ENCODE assay signal across 28 cellular contexts in the genomic region with DNA sequence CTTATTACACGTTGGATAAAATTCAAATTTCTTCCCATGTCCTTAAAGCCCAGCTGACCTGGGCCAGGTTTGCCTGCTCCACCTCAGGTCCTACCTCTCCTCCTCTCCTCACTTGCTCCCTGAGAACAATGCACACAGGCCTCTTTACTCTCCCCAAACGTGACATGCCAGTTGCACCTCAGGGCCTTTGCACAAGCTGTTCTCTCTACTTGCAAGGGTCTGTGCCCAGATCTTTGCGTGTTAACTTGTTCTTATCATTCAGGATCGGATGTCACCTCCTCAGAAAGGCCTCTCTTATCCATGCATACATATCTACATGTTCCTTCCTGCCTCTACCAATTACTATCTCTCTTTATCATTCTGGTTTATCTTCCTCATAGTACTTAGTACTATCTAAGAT. TPM values are rescaled to one million over a fixed set of nuclear protein-coding genes. Genes with fewer than 3 reads are reported as not detected.
A peak's percentile ranks its signal among the peaks of the same experiment; 100 is the strongest.
DNase-seq lines count a peak whose midpoint lies in the region; ATAC-seq, FAIRE-seq and TF ChIP-seq lines count a peak whose summit lies in the region.
"Had no signal": no experiment of that assay in that cellular context is flagged by ENCODE, and none has a peak within 500 bp of the region (broad histone marks: within the 10 kb centered on the region; RNA-seq: fewer than 3 reads in every experiment).

No MANE protein-coding gene starts in this region.

- no peaks in the 10 kb centered on the region for H4K20me1 ChIP-seq in K562 (replicated peaks; ENCODE audit: control insufficient read depth, insufficient read depth, low read length)

- H2AK5ac ChIP-seq in mesendoderm (ENCODE audit: low read length): no peak overlapping the region

- no peak for ATAC-seq in CD8-positive, alpha-beta T cell
- ATAC-seq in K562: no peak
- no peak for ATAC-seq in stimulated activated memory B cell treated with anti-CD40 and anti-IgM and Interleukin-4, amounts not matched to agents 10 μg/mL and 1 μg/mL and 100 μg/mL, for 72 hours
- ATAC-seq in GM18867 (IDR thresholded peaks at IDR 0.05; ENCODE audit: unreplicated experiment): no peak
- ATAC-seq: GM12878, Right ventricle myocardium inferior, SK-N-SH treated with all-trans-retinoic acid at 6 μM for 48 hours had no signal

- no peaks in the 10 kb centered on the region for H3K27me3 ChIP-seq in CD8-positive, alpha-beta T cell (ENCODE audit: insufficient read depth, low read length)
- H3K27me3 ChIP-seq in K562 (ENCODE audit: control insufficient read depth in 2 of 2, insufficient read depth in 2 of 2, low read length in 2 of 2) (no peaks in the 10 kb centered on the region), mesendoderm (ENCODE audit: insufficient read depth, low read length, poor library complexity) (no peaks in the 10 kb centered on the region)
- H3K27me3 ChIP-seq: SJCRH30 had no signal

- H4K5ac ChIP-seq in mesendoderm (ENCODE audit: low read length): no peak overlapping the region

- H3K4me3 Mint-ChIP-seq in CD8-positive, alpha-beta T cell: no peak overlapping the region
- no peak overlapping the region for H3K4me3 Mint-ChIP-seq in stimulated activated memory B cell treated with anti-CD40 and anti-IgM and Interleukin-4, amounts not matched to agents 10 μg/mL and 1 μg/mL and 100 μg/mL, for 72 hours
- H3K4me3 Mint-ChIP-seq in chondrocyte (ENCODE audit: unreplicated experiment): no peak overlapping the region
- H3K4me3 Mint-ChIP-seq: HFFc6 had no signal

- H3K9me1 ChIP-seq in K562 (ENCODE audit: control insufficient read depth, insufficient read depth, low read length): no peaks in the 10 kb centered on the region

- H2BK15ac ChIP-seq in mesendoderm (replicated peaks; ENCODE audit: low read depth): no peak overlapping the region

- no peak for DNase-seq in CD8-positive, alpha-beta T cell
- no peak for DNase-seq in K562 (ENCODE audit: extremely low read depth in 1 of 4, low spot score in 3 of 4)
- peak; percentile 79 for DNase-seq in mesendoderm
- no peak for DNase-seq in chondrocyte (ENCODE audit: low spot score)
- DNase-seq in activated naive CD4-positive, alpha-beta T cell treated with anti-CD3 and anti-CD28 coated beads, Interleukin-2, amount 50 U/mL, for 16 hours: no peak
- DNase-seq: COR-L47, DMS53, H7, HFFc6, MM.1S, NCI-H1694, NCI-H2029 treated with DMSO at 0.1 percent for 48 hours, NCI-H446 treated with DMSO at 0.1 percent for 48 hours, NCI-H526, PC-9, SJCRH30 had no signal

- no peaks in the 10 kb centered on the region for H3K36me3 Mint-ChIP-seq in CD8-positive, alpha-beta T cell
- no peaks in the 10 kb centered on the region for H3K36me3 Mint-ChIP-seq in stimulated activated memory B cell treated with anti-CD40 and anti-IgM and Interleukin-4, amounts not matched to agents 10 μg/mL and 1 μg/mL and 100 μg/mL, for 72 hours
- H3K36me3 Mint-ChIP-seq in chondrocyte (ENCODE audit: low read depth): no peaks in the 10 kb centered on the region

- no TSS peak for BruUV-seq in K562 (replicated peaks; lab: Mats Ljungman, UMichigan)

- H2AFZ ChIP-seq in K562 (ENCODE audit: low read depth, low read length): no peak overlapping the region
- H2AFZ ChIP-seq: PC-9 had no signal

- H3K4me1 Mint-ChIP-seq in CD8-positive, alpha-beta T cell (ENCODE audit: low read depth): peaks cover 30% of the 10 kb centered on the region
- peaks cover 14% of the 10 kb centered on the region for H3K4me1 Mint-ChIP-seq in stimulated activated memory B cell treated with anti-CD40 and anti-IgM and Interleukin-4, amounts not matched to agents 10 μg/mL and 1 μg/mL and 100 μg/mL, for 72 hours
- H3K4me1 Mint-ChIP-seq in chondrocyte (ENCODE audit: low read depth): no peaks in the 10 kb centered on the region

- H3K9me3 ChIP-seq in CD8-positive, alpha-beta T cell (ENCODE audit: low read length): no peaks in the 10 kb centered on the region
- no peaks in the 10 kb centered on the region for H3K9me3 ChIP-seq in K562 (replicated peaks; ENCODE audit: control insufficient read depth, insufficient read depth, low read depth, low read length)
- H3K9me3 ChIP-seq: SJCRH30 had no signal

- TF ChIP-seq EP300 in K562 (IDR thresholded peaks at IDR 0.05; ENCODE audit: low read length): no peak

- H2BK120ac ChIP-seq in mesendoderm (ENCODE audit: low read depth, low read length): no peak overlapping the region

- H3K23ac ChIP-seq in mesendoderm (ENCODE audit: low read length): no peak overlapping the region

- peaks cover 30% of the 10 kb centered on the region for H3K4me1 ChIP-seq in CD8-positive, alpha-beta T cell (ENCODE audit: insufficient read depth, low read length)
- H3K4me1 ChIP-seq in K562 (replicated peaks in 1 of 2; ENCODE audit: control insufficient read depth in 2 of 2, insufficient read depth in 2 of 2, low read length in 2 of 2) (peaks cover 9% of the 10 kb centered on the region in 2 experiments; a peak in 4 of 5 replicates), mesendoderm (ENCODE audit: control insufficient read depth, low read depth, low read length) (peaks cover 11% of the 10 kb centered on the region)
- H3K4me1 ChIP-seq: SJCRH30 had no signal

- intact Hi-C loops in CD8-positive, alpha-beta T cell (cut with DNase I, micrococcal nuclease): no loop called here
- intact Hi-C loops in K562 (cut with micrococcal nuclease): no loop called here

- no peak overlapping the region for H4K8ac ChIP-seq in mesendoderm (ENCODE audit: low read depth, low read length)

- no peak overlapping the region for H3K27ac ChIP-seq in CD8-positive, alpha-beta T cell (ENCODE audit: low read depth, low read length)
- H3K27ac ChIP-seq in K562 (ENCODE audit: extremely low read depth, low read depth, low read length) (no peak overlapping the region), mesendoderm (ENCODE audit: low read depth, low read length) (no peak overlapping the region)
- H3K27ac ChIP-seq: C4-2B, KMS-11, PC-9, SJCRH30 had no signal

- H3K18ac ChIP-seq in mesendoderm (ENCODE audit: low read length): no peak overlapping the region

- no peak for TF ChIP-seq CTCF in CD8-positive, alpha-beta T cell (IDR thresholded peaks at IDR 0.05)
- TF ChIP-seq CTCF in K562 (IDR thresholded peaks at IDR 0.05 in 2 of 3, conservative IDR thresholded peaks at IDR 0.05 in 1 of 3; ENCODE audit: insufficient read depth in 2 of 3, low read depth in 1 of 3, low read length in 3 of 3): no peak
- no peak for TF ChIP-seq CTCF in chondrocyte (IDR thresholded peaks at IDR 0.05)

- no peaks in the 10 kb centered on the region for H3K27me3 Mint-ChIP-seq in CD8-positive, alpha-beta T cell (ENCODE audit: low read depth)
- H3K27me3 Mint-ChIP-seq in stimulated activated memory B cell treated with anti-CD40 and anti-IgM and Interleukin-4, amounts not matched to agents 10 μg/mL and 1 μg/mL and 100 μg/mL, for 72 hours: no peaks in the 10 kb centered on the region
- no peaks in the 10 kb centered on the region for H3K27me3 Mint-ChIP-seq in chondrocyte (ENCODE audit: low read depth)

- no peaks in the 10 kb centered on the region for H3K36me3 ChIP-seq in CD8-positive, alpha-beta T cell (ENCODE audit: insufficient read depth, low read length)
- H3K36me3 ChIP-seq in K562 (ENCODE audit: control insufficient read depth, insufficient read depth, low read length): no peaks in the 10 kb centered on the region
- H3K36me3 ChIP-seq in mesendoderm (ENCODE audit: control insufficient read depth, insufficient read depth, low read length): no peaks in the 10 kb centered on the region
- H3K36me3 ChIP-seq: SJCRH30 had no signal

- H3K9ac ChIP-seq in K562 (ENCODE audit: insufficient read depth in 1 of 2, low read depth in 2 of 2, low read length in 2 of 2) (no peak overlapping the region), mesendoderm (ENCODE audit: low read length) (no peak overlapping the region)
- H3K9ac ChIP-seq: KMS-11 had no signal

- no peaks in the 10 kb centered on the region for H3K79me1 ChIP-seq in mesendoderm (ENCODE audit: low read length)

- H3K4ac ChIP-seq in mesendoderm (ENCODE audit: low read depth, low read length): no peak overlapping the region

- no peak for FAIRE-seq in K562 (lab: Jason Lieb, UNC)
- FAIRE-seq: G401.6, GM12878, GM19239, HTR-8/SVneo had no signal

- no peak overlapping the region for H2BK5ac ChIP-seq in mesendoderm (ENCODE audit: low read length)

- H3K79me2 ChIP-seq in K562 (ENCODE audit: control insufficient read depth, insufficient read depth, low read length) (no peaks in the 10 kb centered on the region), mesendoderm (ENCODE audit: control insufficient read depth, insufficient read depth, low read length) (no peaks in the 10 kb centered on the region)

- H3K9me3 Mint-ChIP-seq in CD8-positive, alpha-beta T cell: no peaks in the 10 kb centered on the region
- H3K9me3 Mint-ChIP-seq in stimulated activated memory B cell treated with anti-CD40 and anti-IgM and Interleukin-4, amounts not matched to agents 10 μg/mL and 1 μg/mL and 100 μg/mL, for 72 hours: no peaks in the 10 kb centered on the region
- H3K9me3 Mint-ChIP-seq in chondrocyte (ENCODE audit: low read depth): no peaks in the 10 kb centered on the region
- H3K9me3 Mint-ChIP-seq: HFFc6 had no signal

- H3K4me3 ChIP-seq in CD8-positive, alpha-beta T cell (ENCODE audit: low read depth, low read length): no peak overlapping the region
- H3K4me3 ChIP-seq in K562 (no peak overlapping the region), mesendoderm (ENCODE audit: low read length) (no peak overlapping the region)
- H3K4me3 ChIP-seq: GM12878, PC-9, SJCRH30 had no signal

- in situ Hi-C loops in K562 (cut with MboI): no loop called here

- POLR2A ChIA-PET in CD8-positive, alpha-beta T cell (lab: Charles Lee): interaction anchor here (1.9 kb wide), 1 partner anchor 20 kb away, joined by 6 read pairs; a partner anchor contains a TSS
- POLR2A ChIA-PET in K562 (lab: Yijun Ruan, JAX): interaction anchor here (3.3 kb wide), 1 partner anchor 21 kb away, joined by 10 read pairs; a partner anchor contains a TSS

- TF ChIP-seq RAD21 in K562 (CRISPR knock-in tag; conservative IDR thresholded peaks at IDR 0.05 in 1 of 2, IDR thresholded peaks at IDR 0.05 in 1 of 2): no peak

- CTCF ChIA-PET in CD8-positive, alpha-beta T cell (lab: Charles Lee): interaction anchor here (1.5 to 10.8 kb wide), 3 partner anchors 23 to 429 kb away, joined by 3 to 172 read pairs (median 4); a partner anchor contains a TSS
- CTCF ChIA-PET in K562 (lab: Yijun Ruan, JAX; ENCODE audit: low intra/inter-chr PET ratio): no interaction called here

- peak overlapping the region; percentile 1 for H3K27ac Mint-ChIP-seq in CD8-positive, alpha-beta T cell
- H3K27ac Mint-ChIP-seq in stimulated activated memory B cell treated with anti-CD40 and anti-IgM and Interleukin-4, amounts not matched to agents 10 μg/mL and 1 μg/mL and 100 μg/mL, for 72 hours: peak overlapping the region; percentile 0
- no peak overlapping the region for H3K27ac Mint-ChIP-seq in chondrocyte (ENCODE audit: unreplicated experiment)
- H3K27ac Mint-ChIP-seq: HFFc6 had no signal

- 16% methylated on average over 4 of the region's 4 CpGs for whole genome bisulfite sequencing in K562 (ENCODE audit: insufficient coverage, low coverage, missing lambda C conversion rate)
- WGBS in mesendoderm (ENCODE audit: extremely low coverage, insufficient coverage, low lambda C conversion rate): no CpG with 5 or more reads among the region's 4 CpGs

- no peak overlapping the region for H3K56ac ChIP-seq in mesendoderm (ENCODE audit: low read length)

- no peak overlapping the region for H3K4me2 ChIP-seq in K562 (ENCODE audit: insufficient read depth, low read length)
- no peak overlapping the region for H3K4me2 ChIP-seq in mesendoderm (ENCODE audit: low read length)
- H3K4me2 ChIP-seq: KMS-11, PC-9 had no signal

- TF ChIP-seq POLR2A in K562 (conservative IDR thresholded peaks at IDR 0.05): no peak

RNA-seq across cellular contexts. Expression of a gene that starts 14.7 kb away (rescaled TPM):
- not detected for total RNA-seq in CD8-positive, alpha-beta T cell
- total RNA-seq in K562 (2011; cell fraction: chromatin; rRNA removed; ENCODE audit: low replicate concordance): 0.88 and 1.0 TPM in 2 replicates
- 1.2 TPM in 1 of 2 replicates, not detected in the other for total RNA-seq in K562 (2011; cell fraction: nucleolus; rRNA removed)
- total RNA-seq in K562 (2011; cell fraction: nucleoplasm; rRNA removed): 1.1 TPM in 1 of 2 replicates, not detected in the other
- total RNA-seq in K562 (2014; rRNA removed): 0.16 TPM in 1 of 2 replicates, not detected in the other
- total RNA-seq in K562 (2014; rRNA removed; fragmentation: Illumina TruSeq; extraction: Trizol): 0.07 TPM in 1 of 2 replicates, not detected in the other
- not detected in 2 replicates for total RNA-seq in K562 (2015; rRNA removed; fragmentation: Illumina TruSeq; extraction: Trizol)
- total RNA-seq in K562 (2021): 0.20 and 0.24 TPM in 2 replicates
- polyA plus RNA-seq in K562 (2011; rRNA removed): 0.09 and 0.21 TPM in 2 replicates
- polyA plus RNA-seq in K562 (2011; cell fraction: cytosol; rRNA removed): 0.09 and 0.30 TPM in 2 replicates
- polyA plus RNA-seq in K562 (2011; cell fraction: nucleus; rRNA removed): 0.41 and 0.67 TPM in 2 replicates
- polyA plus RNA-seq in K562 (2012): 0.04 and 0.07 TPM in 2 replicates
- polyA plus RNA-seq in K562 (2014; fragmentation: Illumina TruSeq; extraction: Trizol): 0.15 TPM in 1 of 2 replicates, not detected in the other
- not detected for polyA plus RNA-seq in K562 (2014; fragmentation: Nextera tagmentation; extraction: Ambion mirVana)
- 0.13 TPM in 1 of 2 replicates, not detected in the other for polyA plus RNA-seq in K562 (2014; rRNA removed)
- not detected in 2 replicates for polyA minus RNA-seq in K562 (2011; rRNA and poly(A)+ RNA removed)
- not detected in 2 replicates for polyA minus RNA-seq in K562 (2011; cell fraction: cytosol; rRNA and poly(A)+ RNA removed)
- polyA minus RNA-seq in K562 (2011; cell fraction: nucleus; rRNA and poly(A)+ RNA removed): 0.22 and 0.27 TPM in 2 replicates
- 42.5 TPM for polyA plus RNA-seq in mesendoderm (2013, experiment 1 of 2)
- polyA plus RNA-seq in mesendoderm (2013, experiment 2 of 2): 42.7 TPM
- 0.56 to 2.2 TPM (median 0.99 TPM) in 3 replicates for total RNA-seq in chondrocyte
- total RNA-seq: A673, HFFc6, PC-9, Right ventricle myocardium inferior, RPMI7951 had no signal

RNA-seq across cellular contexts. Expression of a gene that starts 20.4 kb away (rescaled TPM):
- total RNA-seq in CD8-positive, alpha-beta T cell: 10 to 100 TPM; 27.3 to 30.6 TPM
- 118 and 268 TPM in 2 replicates for total RNA-seq in K562 (2011; cell fraction: chromatin; rRNA removed; ENCODE audit: low replicate concordance)
- 193 and 210 TPM in 2 replicates for total RNA-seq in K562 (2011; cell fraction: nucleolus; rRNA removed)
- total RNA-seq in K562 (2011; cell fraction: nucleoplasm; rRNA removed): 181 and 191 TPM in 2 replicates
- total RNA-seq in K562 (2014; rRNA removed): 162 and 176 TPM in 2 replicates
- 75.2 and 76.7 TPM in 2 replicates for total RNA-seq in K562 (2014; rRNA removed; fragmentation: Illumina TruSeq; extraction: Trizol)
- total RNA-seq in K562 (2015; rRNA removed; fragmentation: Illumina TruSeq; extraction: Trizol): 79.2 and 83.5 TPM in 2 replicates
- 200 and 219 TPM in 2 replicates for total RNA-seq in K562 (2021)
- polyA plus RNA-seq in K562 (2011; rRNA removed): 127 and 246 TPM in 2 replicates
- polyA plus RNA-seq in K562 (2011; cell fraction: cytosol; rRNA removed): 168 and 216 TPM in 2 replicates
- polyA plus RNA-seq in K562 (2011; cell fraction: nucleus; rRNA removed): 321 and 394 TPM in 2 replicates
- 161 and 213 TPM in 2 replicates for polyA plus RNA-seq in K562 (2012)
- 154 and 187 TPM in 2 replicates for polyA plus RNA-seq in K562 (2014; fragmentation: Illumina TruSeq; extraction: Trizol)
- polyA plus RNA-seq in K562 (2014; fragmentation: Nextera tagmentation; extraction: Ambion mirVana): 1 to 10 TPM; 5.5 to 7.9 TPM
- 195 and 208 TPM in 2 replicates for polyA plus RNA-seq in K562 (2014; rRNA removed)
- polyA minus RNA-seq in K562 (2011; rRNA and poly(A)+ RNA removed): 79.4 and 82.2 TPM in 2 replicates
- polyA minus RNA-seq in K562 (2011; cell fraction: cytosol; rRNA and poly(A)+ RNA removed): 58.5 and 79.5 TPM in 2 replicates
- 66.8 and 85.3 TPM in 2 replicates for polyA minus RNA-seq in K562 (2011; cell fraction: nucleus; rRNA and poly(A)+ RNA removed)
- 94.1 TPM for polyA plus RNA-seq in mesendoderm (2013, experiment 1 of 2)
- 95.3 TPM for polyA plus RNA-seq in mesendoderm (2013, experiment 2 of 2)
- total RNA-seq in chondrocyte: 43.4 to 52.4 TPM (median 43.5 TPM) in 3 replicates

RNA-seq across cellular contexts. Expression of a gene that starts 21.4 kb away (rescaled TPM):
- total RNA-seq in CD8-positive, alpha-beta T cell: 100 to 1,000 TPM; 132 to 144 TPM
- 420 and 854 TPM in 2 replicates for total RNA-seq in K562 (2011; cell fraction: chromatin; rRNA removed; ENCODE audit: low replicate concordance)
- 362 and 382 TPM in 2 replicates for total RNA-seq in K562 (2011; cell fraction: nucleolus; rRNA removed)
- total RNA-seq in K562 (2011; cell fraction: nucleoplasm; rRNA removed): 379 and 427 TPM in 2 replicates
- total RNA-seq in K562 (2014; rRNA removed) (17.5 and 21.2 TPM in 2 replicates), K562 (2014; rRNA removed; fragmentation: Illumina TruSeq; extraction: Trizol) (17.2 and 17.6 TPM in 2 replicates), K562 (2015; rRNA removed; fragmentation: Illumina TruSeq; extraction: Trizol) (16.2 and 17.5 TPM in 2 replicates), K562 (2021) (48.5 and 54.6 TPM in 2 replicates), chondrocyte (48.4 to 52.5 TPM (median 50.3 TPM) in 3 replicates)
- polyA plus RNA-seq in K562 (2011; rRNA removed) (39.2 and 70.5 TPM in 2 replicates), K562 (2014; fragmentation: Illumina TruSeq; extraction: Trizol) (37.7 and 39.0 TPM in 2 replicates), K562 (2014; fragmentation: Nextera tagmentation; extraction: Ambion mirVana) (1 to 10 TPM; 2.0 to 2.8 TPM), K562 (2014; rRNA removed) (30.5 and 32.4 TPM in 2 replicates)
- 23.7 and 25.8 TPM in 2 replicates for polyA plus RNA-seq in K562 (2011; cell fraction: cytosol; rRNA removed)
- polyA plus RNA-seq in K562 (2011; cell fraction: nucleus; rRNA removed): 496 and 545 TPM in 2 replicates
- polyA plus RNA-seq in K562 (2012): 27.0 and 59.7 TPM in 2 replicates
- 57.7 and 57.8 TPM in 2 replicates for polyA minus RNA-seq in K562 (2011; rRNA and poly(A)+ RNA removed)
- 16.8 and 28.1 TPM in 2 replicates for polyA minus RNA-seq in K562 (2011; cell fraction: cytosol; rRNA and poly(A)+ RNA removed)
- 118 and 144 TPM in 2 replicates for polyA minus RNA-seq in K562 (2011; cell fraction: nucleus; rRNA and poly(A)+ RNA removed)
- polyA plus RNA-seq in mesendoderm (2013, experiment 1 of 2): 32.2 TPM
- 34.0 TPM for polyA plus RNA-seq in mesendoderm (2013, experiment 2 of 2)

RNA-seq across cellular contexts. Expression of a gene that starts 37.4 kb away (rescaled TPM):
- not detected for total RNA-seq in CD8-positive, alpha-beta T cell
- 0.23 TPM in 1 of 2 replicates, not detected in the other for total RNA-seq in K562 (2011; cell fraction: chromatin; rRNA removed; ENCODE audit: low replicate concordance)
- total RNA-seq in K562 (2011; cell fraction: nucleolus; rRNA removed): not detected in 2 replicates
- total RNA-seq in K562 (2011; cell fraction: nucleoplasm; rRNA removed): 0.29 TPM in 1 of 2 replicates, not detected in the other
- total RNA-seq in K562 (2014; rRNA removed): 0.08 and 0.14 TPM in 2 replicates
- not detected in 2 replicates for total RNA-seq in K562 (2014; rRNA removed; fragmentation: Illumina TruSeq; extraction: Trizol)
- total RNA-seq in K562 (2015; rRNA removed; fragmentation: Illumina TruSeq; extraction: Trizol): not detected in 2 replicates
- not detected in 2 replicates for total RNA-seq in K562 (2021)
- 0.04 and 0.07 TPM in 2 replicates for polyA plus RNA-seq in K562 (2011; rRNA removed)
- 0.03 and 0.06 TPM in 2 replicates for polyA plus RNA-seq in K562 (2011; cell fraction: cytosol; rRNA removed)
- 0.06 TPM in 1 of 2 replicates, not detected in the other for polyA plus RNA-seq in K562 (2011; cell fraction: nucleus; rRNA removed)
- polyA plus RNA-seq in K562 (2012): 0.04 TPM in 2 replicates
- not detected in 2 replicates for polyA plus RNA-seq in K562 (2014; fragmentation: Illumina TruSeq; extraction: Trizol)
- polyA plus RNA-seq in K562 (2014; fragmentation: Nextera tagmentation; extraction: Ambion mirVana): not detected
- 0.78 TPM in 1 of 2 replicates, not detected in the other for polyA plus RNA-seq in K562 (2014; rRNA removed)
- polyA minus RNA-seq in K562 (2011; rRNA and poly(A)+ RNA removed): not detected in 2 replicates
- polyA minus RNA-seq in K562 (2011; cell fraction: cytosol; rRNA and poly(A)+ RNA removed): not detected in 2 replicates
- polyA minus RNA-seq in K562 (2011; cell fraction: nucleus; rRNA and poly(A)+ RNA removed): not detected in 2 replicates
- polyA plus RNA-seq in mesendoderm (2013, experiment 1 of 2): 11.8 TPM
- 13.3 TPM for polyA plus RNA-seq in mesendoderm (2013, experiment 2 of 2)
- total RNA-seq in chondrocyte: 10.2 to 39.6 TPM (median 38.3 TPM) in 3 replicates
- total RNA-seq: A673, GM12878, HFFc6, PC-9, RPMI7951 had no signal
- polyA plus RNA-seq: GM12878 had no signal
